Comparison of ENCODE assay signal across 1 cellular context in genomic region chr12:113242018-113242418, GRCh38.
TF ChIP-seq lines count a peak whose summit lies in the region.

No MANE protein-coding gene starts in this region.

TF ChIP-seq in IMR-90, 13 proteins besides CTCF, POLR2A, EP300 and RAD21 (continued from another document):
- TF ChIP-seq MAZ (IDR thresholded peaks at IDR 0.05; ENCODE audit: borderline replicate concordance, low read depth, low read length) (no peak), ELK1 (IDR thresholded peaks at IDR 0.05; ENCODE audit: borderline replicate concordance, low read depth, low read length) (no peak), MAFK (IDR thresholded peaks at IDR 0.05; ENCODE audit: low read depth, low read length) (no peak), SMC3 (IDR thresholded peaks at IDR 0.05; ENCODE audit: low read depth, low read length) (no peak), CEBPB (IDR thresholded peaks at IDR 0.05; ENCODE audit: low read depth, low read length) (no peak), CHD1 (IDR thresholded peaks at IDR 0.05; ENCODE audit: low read depth, low read length) (no peak), RFX5 (IDR thresholded peaks at IDR 0.05; ENCODE audit: low read depth, low read length) (no peak), MXI1 (IDR thresholded peaks at IDR 0.05; ENCODE audit: borderline replicate concordance, low read depth, low read length) (no peak), RCOR1 (IDR thresholded peaks at IDR 0.05; ENCODE audit: insufficient replicate concordance, low read length) (no peak), BHLHE40 (IDR thresholded peaks at IDR 0.05; ENCODE audit: low read depth, low read length) (no peak), FOS (IDR thresholded peaks at IDR 0.05; ENCODE audit: low read depth, low read length) (no peak)
